Comparison of ENCODE assay signal across 11 cellular contexts in the genomic region with DNA sequence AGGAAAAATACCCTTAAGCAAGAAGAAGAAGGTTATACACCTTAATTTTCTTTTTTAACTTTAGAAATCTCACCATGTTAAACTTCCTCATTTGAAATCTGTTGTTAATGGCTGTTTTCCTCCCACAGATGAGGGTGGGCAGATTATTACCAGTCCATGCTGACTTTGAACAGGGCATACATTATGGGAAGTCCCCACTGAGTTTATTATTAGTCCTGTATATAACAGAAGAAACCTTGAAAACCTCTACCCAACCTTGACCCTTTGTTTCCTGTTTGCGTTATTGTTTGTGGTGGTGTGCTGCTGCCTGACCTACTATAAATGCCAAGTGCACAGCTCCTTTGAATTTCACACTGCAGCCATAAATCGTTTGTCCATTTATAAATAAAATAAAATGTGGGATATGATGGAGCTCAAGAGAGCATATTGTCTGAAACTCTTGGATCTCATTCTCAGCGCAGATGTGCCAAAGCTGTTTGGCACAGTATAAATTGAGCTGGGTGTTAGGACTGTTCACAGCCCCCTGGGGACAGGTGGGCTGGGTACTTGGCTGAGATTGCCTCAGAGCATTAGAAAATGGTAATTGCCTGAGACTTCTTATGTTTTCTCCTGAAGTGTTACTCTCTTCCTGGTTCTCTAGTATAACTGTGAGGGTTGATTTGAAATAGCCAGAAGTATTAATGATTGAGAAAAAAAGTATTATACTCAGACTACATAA.
DNase-seq lines count a peak whose midpoint lies in the region; ATAC-seq and TF ChIP-seq lines count a peak whose summit lies in the region.
"Had no signal": no experiment of that assay in that cellular context is flagged by ENCODE, and none has a peak within 500 bp of the region (broad histone marks: within the 10 kb centered on the region; RNA-seq: fewer than 3 reads in every experiment).

No MANE protein-coding gene starts in this region.

- ATAC-seq in activated naive CD8-positive, alpha-beta T cell treated with anti-CD3 and anti-CD28 coated beads, Interleukin-2, amount 50 U/mL, for 24 hours: peak; percentile 46
- ATAC-seq in HG02884 (IDR thresholded peaks at IDR 0.05; ENCODE audit: unreplicated experiment) (peak; percentile 89), upper lobe of left lung (ENCODE audit: low FRiP score in 2 of 2) (no peak)
- peak; percentile 96 for ATAC-seq in stimulated activated naive B cell treated with anti-CD40 and anti-IgM and Interleukin-4, amounts not matched to agents 10 μg/mL and 1 μg/mL and 100 μg/mL, for 72 hours (replicated peaks)

- H3K36me3 Mint-ChIP-seq in activated naive CD8-positive, alpha-beta T cell treated with anti-CD3 and anti-CD28 coated beads, Interleukin-2, amount 50 U/mL, for 24 hours (ENCODE audit: low read depth): no peaks in the 10 kb centered on the region
- H3K36me3 Mint-ChIP-seq in activated naive CD8-positive, alpha-beta T cell treated with anti-CD3 and anti-CD28 coated beads for 36 hours: no peaks in the 10 kb centered on the region
- H3K36me3 Mint-ChIP-seq in stimulated activated naive B cell treated with anti-CD40 and anti-IgM and Interleukin-4, amounts not matched to agents 10 μg/mL and 1 μg/mL and 100 μg/mL, for 72 hours: peaks cover 4% of the 10 kb centered on the region in 2 donors
- H3K36me3 Mint-ChIP-seq in CD14-positive monocyte: no peaks in the 10 kb centered on the region
- H3K36me3 Mint-ChIP-seq: activated naive CD8-positive, alpha-beta T cell had no signal

- H3K9me3 Mint-ChIP-seq in activated naive CD8-positive, alpha-beta T cell treated with anti-CD3 and anti-CD28 coated beads, Interleukin-2, amount 50 U/mL, for 24 hours: peaks cover 3% of the 10 kb centered on the region
- no peaks in the 10 kb centered on the region for H3K9me3 Mint-ChIP-seq in activated naive CD8-positive, alpha-beta T cell treated with anti-CD3 and anti-CD28 coated beads for 36 hours
- H3K9me3 Mint-ChIP-seq in stimulated activated naive B cell treated with anti-CD40 and anti-IgM and Interleukin-4, amounts not matched to agents 10 μg/mL and 1 μg/mL and 100 μg/mL, for 72 hours: peaks cover 2 to 4% of the 10 kb centered on the region in 2 donors
- H3K9me3 Mint-ChIP-seq in CD14-positive monocyte: peaks cover 0 to 5% (median 0%) of the 10 kb centered on the region in 7 donors

- peak overlapping the region; percentile 60 for H3K27ac Mint-ChIP-seq in activated naive CD8-positive, alpha-beta T cell treated with anti-CD3 and anti-CD28 coated beads, Interleukin-2, amount 50 U/mL, for 24 hours
- H3K27ac Mint-ChIP-seq in activated naive CD8-positive, alpha-beta T cell treated with anti-CD3 and anti-CD28 coated beads for 36 hours: no peak overlapping the region
- H3K27ac Mint-ChIP-seq in stimulated activated naive B cell treated with anti-CD40 and anti-IgM and Interleukin-4, amounts not matched to agents 10 μg/mL and 1 μg/mL and 100 μg/mL, for 72 hours: peak overlapping the region; percentile 87
- H3K27ac Mint-ChIP-seq in CD14-positive monocyte: peak overlapping the region in 1 of 7 donors; percentile 25
- H3K27ac Mint-ChIP-seq: activated naive CD8-positive, alpha-beta T cell had no signal

- no peak for TF ChIP-seq POLR2A in upper lobe of left lung (IDR thresholded peaks at IDR 0.05)

- H3K27me3 Mint-ChIP-seq in activated naive CD8-positive, alpha-beta T cell treated with anti-CD3 and anti-CD28 coated beads, Interleukin-2, amount 50 U/mL, for 24 hours: no peaks in the 10 kb centered on the region
- H3K27me3 Mint-ChIP-seq in activated naive CD8-positive, alpha-beta T cell treated with anti-CD3 and anti-CD28 coated beads for 36 hours: no peaks in the 10 kb centered on the region
- H3K27me3 Mint-ChIP-seq in stimulated activated naive B cell treated with anti-CD40 and anti-IgM and Interleukin-4, amounts not matched to agents 10 μg/mL and 1 μg/mL and 100 μg/mL, for 72 hours: no peaks in the 10 kb centered on the region
- no peaks in the 10 kb centered on the region for H3K27me3 Mint-ChIP-seq in CD14-positive monocyte (ENCODE audit: low read depth in 3 of 3)
- H3K27me3 Mint-ChIP-seq: activated naive CD8-positive, alpha-beta T cell had no signal

- no peaks in the 10 kb centered on the region for H3K36me3 ChIP-seq in upper lobe of left lung

- peaks cover 13% of the 10 kb centered on the region for H3K4me1 Mint-ChIP-seq in activated naive CD8-positive, alpha-beta T cell treated with anti-CD3 and anti-CD28 coated beads, Interleukin-2, amount 50 U/mL, for 24 hours
- no peaks in the 10 kb centered on the region for H3K4me1 Mint-ChIP-seq in activated naive CD8-positive, alpha-beta T cell treated with anti-CD3 and anti-CD28 coated beads for 36 hours
- H3K4me1 Mint-ChIP-seq in stimulated activated naive B cell treated with anti-CD40 and anti-IgM and Interleukin-4, amounts not matched to agents 10 μg/mL and 1 μg/mL and 100 μg/mL, for 72 hours: peaks cover 38 to 68% of the 10 kb centered on the region in 2 donors
- H3K4me1 Mint-ChIP-seq in CD14-positive monocyte: no peaks in the 10 kb centered on the region

- no peaks in the 10 kb centered on the region for H3K4me1 ChIP-seq in upper lobe of left lung

- TF ChIP-seq EP300 in upper lobe of left lung (IDR thresholded peaks at IDR 0.05): no peak

- no peak overlapping the region for H3K27ac ChIP-seq in upper lobe of left lung
- H3K27ac ChIP-seq: epithelial cell of prostate had no signal

- no peak overlapping the region for H3K4me3 ChIP-seq in upper lobe of left lung

- no peaks in the 10 kb centered on the region for H3K27me3 ChIP-seq in upper lobe of left lung

- no peak for DNase-seq in activated naive CD8-positive, alpha-beta T cell treated with anti-CD3 and anti-CD28 coated beads, Interleukin-2, amount 50 U/mL, for 24 hours
- no peak for DNase-seq in activated naive CD8-positive, alpha-beta T cell treated with anti-CD3 and anti-CD28 coated beads for 36 hours
- DNase-seq in NCI-H1105 (lab: John Stamatoyannopoulos, UW) (peak; percentile 9), CD14-positive monocyte (ENCODE audit: low spot score) (no peak), HuH-7 (ENCODE audit: low spot score) (no peak), upper lobe of left lung (no peak)
- DNase-seq in stimulated activated naive B cell treated with anti-CD40 and anti-IgM and Interleukin-4, amounts not matched to agents 10 μg/mL and 1 μg/mL and 100 μg/mL, for 72 hours: peak; percentile 48
- DNase-seq: mesenchymal stem cell had no signal

- no peaks in the 10 kb centered on the region for H3K9me3 ChIP-seq in upper lobe of left lung

- intact Hi-C loops in CD14-positive monocyte (cut with micrococcal nuclease): no loop called here

- H3K4me3 Mint-ChIP-seq in activated naive CD8-positive, alpha-beta T cell treated with anti-CD3 and anti-CD28 coated beads, Interleukin-2, amount 50 U/mL, for 24 hours: no peak overlapping the region
- H3K4me3 Mint-ChIP-seq in activated naive CD8-positive, alpha-beta T cell treated with anti-CD3 and anti-CD28 coated beads for 36 hours: no peak overlapping the region
- peak overlapping the region; percentile 26 to 62 for H3K4me3 Mint-ChIP-seq in stimulated activated naive B cell treated with anti-CD40 and anti-IgM and Interleukin-4, amounts not matched to agents 10 μg/mL and 1 μg/mL and 100 μg/mL, for 72 hours
- no peak overlapping the region for H3K4me3 Mint-ChIP-seq in CD14-positive monocyte
- H3K4me3 Mint-ChIP-seq: activated naive CD8-positive, alpha-beta T cell had no signal

- TF ChIP-seq CTCF in CD14-positive monocyte (IDR thresholded peaks at IDR 0.05) (no peak), upper lobe of left lung (IDR thresholded peaks at IDR 0.05) (no peak)

- 43 to 49% methylated on average over 3 of the region's 3 CpGs for WGBS in upper lobe of left lung, 2 donors

Comparison
In these comparisons a context has a peak if more than half of its experiments do, and no peak if none do; other contexts are left out.
1. ATAC-seq: peak in activated naive CD8-positive, alpha-beta T cell treated with anti-CD3 and anti-CD28 coated beads, Interleukin-2, amount 50 U/mL, for 24 hours (single experiment), HG02884 (single experiment) and stimulated activated naive B cell treated with anti-CD40 and anti-IgM and Interleukin-4, amounts not matched to agents 10 μg/mL and 1 μg/mL and 100 μg/mL, for 72 hours (2 of 2); none in upper lobe of left lung (0 of 2).
2. DNase-seq: peak in NCI-H1105 (single experiment) and stimulated activated naive B cell treated with anti-CD40 and anti-IgM and Interleukin-4, amounts not matched to agents 10 μg/mL and 1 μg/mL and 100 μg/mL, for 72 hours (single experiment); none in activated naive CD8-positive, alpha-beta T cell treated with anti-CD3 and anti-CD28 coated beads, Interleukin-2, amount 50 U/mL, for 24 hours (single experiment), activated naive CD8-positive, alpha-beta T cell treated with anti-CD3 and anti-CD28 coated beads for 36 hours (single experiment), CD14-positive monocyte (single experiment), HuH-7 (single experiment) and upper lobe of left lung (0 of 2).
3. H3K4me3 Mint-ChIP-seq: peak in stimulated activated naive B cell treated with anti-CD40 and anti-IgM and Interleukin-4, amounts not matched to agents 10 μg/mL and 1 μg/mL and 100 μg/mL, for 72 hours (2 of 2); none in activated naive CD8-positive, alpha-beta T cell treated with anti-CD3 and anti-CD28 coated beads, Interleukin-2, amount 50 U/mL, for 24 hours (single experiment), activated naive CD8-positive, alpha-beta T cell treated with anti-CD3 and anti-CD28 coated beads for 36 hours (single experiment) and CD14-positive monocyte (0 of 2).